ENCODE assay signal across 21 cellular contexts in the genomic region with DNA sequence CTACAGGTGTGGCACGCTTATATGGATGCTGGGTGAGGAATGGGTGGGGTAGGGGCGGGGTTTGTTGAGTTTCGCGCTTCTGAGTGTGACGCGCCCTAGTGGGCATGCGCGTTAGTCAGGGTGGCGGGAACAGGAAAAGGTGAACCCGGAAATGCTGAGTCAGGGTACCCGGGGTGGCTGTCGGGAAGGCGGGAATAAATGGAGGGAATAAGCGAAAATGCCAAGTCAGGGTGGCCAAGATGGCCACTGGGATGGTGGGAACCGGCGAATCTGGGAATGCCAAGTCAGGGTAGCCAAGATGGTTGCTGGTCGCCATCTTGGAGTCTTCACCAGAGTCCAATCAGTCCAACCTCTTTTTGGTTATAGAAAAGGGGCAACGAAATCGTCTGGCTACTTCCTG.
A peak's percentile ranks its signal among the peaks of the same experiment; 100 is the strongest.
DNase-seq lines count a peak whose midpoint lies in the region; ATAC-seq, FAIRE-seq and TF ChIP-seq lines count a peak whose summit lies in the region.
"Had no signal": no experiment of that assay in that cellular context is flagged by ENCODE, and none has a peak within 500 bp of the region (broad histone marks: within the 10 kb centered on the region; RNA-seq: fewer than 3 reads in every experiment).

No MANE protein-coding gene starts in this region.

- H4K5ac ChIP-seq in H1 (ENCODE audit: insufficient read length, low read depth, low read length) = no peak overlapping the region

- H2AFZ ChIP-seq in HepG2 (ENCODE audit: low read length) = no peak overlapping the region
- H2AFZ ChIP-seq in H1 (ENCODE audit: low read length) = no peak overlapping the region
- H2AFZ ChIP-seq: GM23338 had no signal

- no peak overlapping the region for H3K56ac ChIP-seq in H1 (replicated peaks; ENCODE audit: insufficient read length, low read depth, low read length)

- no peak overlapping the region for H4K91ac ChIP-seq in H1 (replicated peaks; ENCODE audit: insufficient read length, low read length)

- H3K9ac ChIP-seq in HepG2 (ENCODE audit: insufficient read depth, low read depth, low read length) (no peak overlapping the region), H1 (replicated peaks in 1 of 4; ENCODE audit: extremely low read depth in 1 of 4, low read depth in 3 of 4, low read length in 3 of 4) (no peak overlapping the region)

- H3K27me3 ChIP-seq in HepG2 (ENCODE audit: control insufficient read depth in 1 of 2, insufficient read depth in 2 of 2, low read length in 2 of 2) = no peaks in the 10 kb centered on the region
- H3K27me3 ChIP-seq in right lobe of liver = peaks cover 0 to under 1% of the 10 kb centered on the region in 2 donors
- no peaks in the 10 kb centered on the region for H3K27me3 ChIP-seq in H1 (replicated peaks in 1 of 4; ENCODE audit: control insufficient read depth in 3 of 4, extremely low read depth in 1 of 4, insufficient read depth in 3 of 4, low read length in 3 of 4)

- H3K36me3 ChIP-seq in HepG2 (replicated peaks in 1 of 2; ENCODE audit: control insufficient read depth in 1 of 2, insufficient read depth in 2 of 2, low read length in 2 of 2) (no peaks in the 10 kb centered on the region), right lobe of liver (no peaks in the 10 kb centered on the region), H1 (ENCODE audit: control insufficient read depth in 2 of 4, insufficient read depth in 4 of 4, low read length in 3 of 4) (no peaks in the 10 kb centered on the region; a peak in 1 of 8 replicates)
- H3K36me3 ChIP-seq: HAP-1 had no signal

- no peak overlapping the region for H3K4ac ChIP-seq in H1 (replicated peaks; ENCODE audit: insufficient read length, low read depth, low read length)

- in situ Hi-C loops in HepG2 (cut with HindIII; ENCODE audit: extremely low pct_ligation_motif_present, low pct_unique_long_range_greater_than_20kb) = no loop called here

- H4K20me1 ChIP-seq in HepG2 (ENCODE audit: insufficient read depth, low read length) = no peaks in the 10 kb centered on the region
- no peaks in the 10 kb centered on the region for H4K20me1 ChIP-seq in H1 (replicated peaks in 1 of 2; ENCODE audit: control insufficient read depth in 1 of 2, insufficient read depth in 2 of 2, low read length in 2 of 2)

- no peaks in the 10 kb centered on the region for H3K79me2 ChIP-seq in HepG2 (ENCODE audit: insufficient read depth, low read length)
- no peaks in the 10 kb centered on the region for H3K79me2 ChIP-seq in H1 (ENCODE audit: control insufficient read depth in 1 of 2, insufficient read depth in 2 of 2, low read length in 2 of 2)

- H2AK5ac ChIP-seq in H1 (ENCODE audit: low read depth, low read length) = no peak overlapping the region

- no TSS peak for BruUV-seq in HepG2 (replicated peaks; lab: Mats Ljungman, UMichigan)

- no peak overlapping the region for H3K18ac ChIP-seq in H1 (ENCODE audit: extremely low read depth, low read length)

- TF ChIP-seq POLR2A in HepG2 (IDR thresholded peaks at IDR 0.05; ENCODE audit: insufficient read depth in 1 of 2, low read depth in 2 of 2, low read length in 2 of 2) (no peak), right lobe of liver (IDR thresholded peaks at IDR 0.05) (no peak), H1 (IDR thresholded peaks at IDR 0.05; ENCODE audit: control extremely low read depth in 1 of 2, low read depth in 2 of 2, low read length in 2 of 2) (no peak)

- no peak overlapping the region for H2BK12ac ChIP-seq in H1 (ENCODE audit: low read depth, low read length)

- no peak for FAIRE-seq in HepG2 (lab: Jason Lieb, UNC)
- no peak for FAIRE-seq in H1 (lab: Jason Lieb, UNC)
- FAIRE-seq: GM12891, GM18507, H54 had no signal

- no peak overlapping the region for H2BK15ac ChIP-seq in H1 (ENCODE audit: low read length)

- H3K23me2 ChIP-seq in H1 (ENCODE audit: low read depth, low read length) = no peaks in the 10 kb centered on the region

- H3K4me2 ChIP-seq in HepG2 (ENCODE audit: low read depth, low read length) (no peak overlapping the region), H1 (ENCODE audit: insufficient read depth in 1 of 2, low read depth in 2 of 2, low read length in 2 of 2) (no peak overlapping the region)
- H3K4me2 ChIP-seq: GM23338 had no signal

- no peak overlapping the region for H4K8ac ChIP-seq in H1 (ENCODE audit: extremely low read depth, insufficient read depth, low read length)

- TF ChIP-seq CTCF in HepG2 (CRISPR knock-in tag; IDR thresholded peaks at IDR 0.05) (no peak), right lobe of liver (IDR thresholded peaks at IDR 0.05) (no peak), H1 (IDR thresholded peaks at IDR 0.05; ENCODE audit: control extremely low read depth in 1 of 3, insufficient read depth in 1 of 3, low read depth in 1 of 3, low read length in 3 of 3) (no peak)

- H3K4me3 ChIP-seq in HepG2 (replicated peaks in 1 of 3; ENCODE audit: insufficient read depth in 1 of 3, low read depth in 2 of 3, low read length in 3 of 3) (no peak overlapping the region), right lobe of liver (no peak overlapping the region), H1 (ENCODE audit: extremely low read depth in 1 of 4, insufficient read depth in 2 of 4, low read depth in 3 of 4, low read length in 4 of 4) (no peak overlapping the region)
- H3K4me3 ChIP-seq: GM23338, HAP-1 had no signal

- ATAC-seq in HepG2 (no peak), right lobe of liver (no peak)
- ATAC-seq: CD8-positive, alpha-beta T cell; GM23338 had no signal

- no peak overlapping the region for H2BK5ac ChIP-seq in H1 (ENCODE audit: low read depth, low read length)

- intact Hi-C loops in HepG2 (cut with micrococcal nuclease; ENCODE audit: unreplicated experiment) (no loop called here), right lobe of liver (cut with DNase I) (no loop called here)

- CTCF ChIA-PET in HepG2 (lab: Yijun Ruan, JAX; ENCODE audit: low intra/inter-chr PET ratio, low total read pairs) = no interaction called here
- CTCF ChIA-PET in H1 (lab: Charles Lee; ENCODE audit: partially characterized antibody) = interaction anchor here (2.0 kb wide), 1 partner anchor 9 kb away, joined by 8 read pairs; no protein-coding TSS in a partner anchor

- POLR2A ChIA-PET in HepG2 (lab: Yijun Ruan, JAX) = no interaction called here
- POLR2A ChIA-PET in H1 (lab: Charles Lee; ENCODE audit: partially characterized antibody) = no interaction called here

- no peak overlapping the region for H3K23ac ChIP-seq in H1 (ENCODE audit: insufficient read length)

- no peak for DNase-seq in HepG2 (ENCODE audit: low spot score)
- no peak for DNase-seq in right lobe of liver
- peak; percentile 9 for DNase-seq in LoVo (ENCODE audit: low spot score)
- DNase-seq in H1 (ENCODE audit: low read depth in 1 of 2, low spot score in 2 of 2) = no peak
- DNase-seq in stimulated activated CD4-positive, alpha-beta T cell treated with anti-CD3 and anti-CD28 coated beads, Interleukin-4, amount 100 ng/mL, for 24 hours = no peak
- DNase-seq in kidney glomerular epithelial cell (lab: John Stamatoyannopoulos, UW) = no peak
- DNase-seq in C1 segment of cervical spinal cord (lab: John Stamatoyannopoulos, UW) = no peak
- DNase-seq: 8988T; Caco-2; CD4-positive, CD25-positive, alpha-beta regulatory T cell; CD8-positive, alpha-beta T cell; DMS153; DMS79; GF-D8; HFFc6 had no signal

- whole genome bisulfite sequencing in HepG2 (ENCODE audit: low lambda C conversion rate) = 63% methylated on average over 19 of the region's 19 CpGs
- WGBS in right lobe of liver (ENCODE audit: insufficient coverage, low coverage, low lambda C conversion rate, missing lambda C conversion rate) = 95% methylated on average over 14 of the region's 19 CpGs
- WGBS in H1 (ENCODE audit: extremely low coverage in 1 of 2, insufficient coverage in 1 of 2, insufficient read length in 1 of 2, insufficient replicate concordance in 2 of 2, low coverage in 1 of 2, low lambda C conversion rate in 2 of 2, missing lambda C conversion rate in 1 of 2), 2 experiments = 94% methylated on average over 18 of the region's 19 CpGs; no CpG with 5 or more reads in 1 of the 2 experiments

- TF ChIP-seq EP300 in HepG2 (IDR thresholded peaks at IDR 0.05; ENCODE audit: low read depth in 2 of 2, low read length in 2 of 2) (no peak), HepG2 (CRISPR knock-in tag; IDR thresholded peaks at IDR 0.05; ENCODE audit: borderline replicate concordance) (no peak), H1 (IDR thresholded peaks at IDR 0.05; ENCODE audit: borderline replicate concordance in 1 of 2, low read depth in 2 of 2, low read length in 2 of 2) (no peak)

- H3K27ac ChIP-seq in HepG2 (ENCODE audit: extremely low read length, insufficient read depth, low read length) (no peak overlapping the region), right lobe of liver (no peak overlapping the region), H1 (ENCODE audit: low read depth, low read length) (no peak overlapping the region)
- H3K27ac ChIP-seq: C4-2B had no signal

- no peaks in the 10 kb centered on the region for H3K79me1 ChIP-seq in H1 (ENCODE audit: low read depth, low read length)

- no peak overlapping the region for H2BK20ac ChIP-seq in H1 (ENCODE audit: low read length)

- no peak overlapping the region for H2BK120ac ChIP-seq in H1 (replicated peaks; ENCODE audit: low read depth, low read length)

- H3K14ac ChIP-seq in H1 (ENCODE audit: insufficient read length) = no peak overlapping the region

- H3K9me3 ChIP-seq in HepG2 (ENCODE audit: low read length) (peaks cover 69% of the 10 kb centered on the region), right lobe of liver (no peaks in the 10 kb centered on the region), H1 (ENCODE audit: insufficient read depth in 2 of 2, low read depth in 1 of 2, low read length in 1 of 2) (peaks cover 17 to 27% of the 10 kb centered on the region in 2 experiments)
- H3K9me3 ChIP-seq: Caco-2, HAP-1 had no signal

- TF ChIP-seq RAD21 in HepG2 (CRISPR knock-in tag; IDR thresholded peaks at IDR 0.05) (no peak), H1 (IDR thresholded peaks at IDR 0.05 in 1 of 2, conservative IDR thresholded peaks at IDR 0.05 in 1 of 2; ENCODE audit: low read depth in 2 of 2, low read length in 2 of 2) (no peak)

- H3K4me1 ChIP-seq in HepG2 (ENCODE audit: insufficient read depth, low read length) = no peaks in the 10 kb centered on the region
- H3K4me1 ChIP-seq in right lobe of liver = no peaks in the 10 kb centered on the region
- H3K4me1 ChIP-seq in H1 (replicated peaks in 1 of 4; ENCODE audit: control insufficient read depth in 3 of 4, insufficient read depth in 4 of 4, low read length in 3 of 4) = no peaks in the 10 kb centered on the region
- H3K4me1 ChIP-seq: Caco-2, HAP-1 had no signal

TF ChIP-seq in HepG2, 621 proteins besides CTCF, POLR2A, EP300 and RAD21:
- TF ChIP-seq ZC3H13 (CRISPR knock-in tag; IDR thresholded peaks at IDR 0.05) (no peak), MAFF (IDR thresholded peaks at IDR 0.05; ENCODE audit: low read depth, low read length) (peak; percentile 63), MAFK (conservative IDR thresholded peaks at IDR 0.05 in 1 of 2, IDR thresholded peaks at IDR 0.05 in 1 of 2; ENCODE audit: low read length in 2 of 2) (peak; percentile 71 to 86)

TF ChIP-seq in H1, 55 proteins besides CTCF, POLR2A, EP300 and RAD21 (continues in another document):
- TF ChIP-seq TAF7 (optimal IDR thresholded peaks at IDR 0.05; ENCODE audit: borderline replicate concordance, low read depth, low read length) = no peak
- TF ChIP-seq MAFK (IDR thresholded peaks at IDR 0.05; ENCODE audit: low read depth, low read length) = peak; percentile 23; the same call in 1 of the 2 replicates
- TF ChIP-seq TCF12 (IDR thresholded peaks at IDR 0.05; ENCODE audit: low read depth, low read length) = no peak
- no peak for TF ChIP-seq HDAC2 (IDR thresholded peaks at IDR 0.05; ENCODE audit: borderline replicate concordance in 1 of 2, low read depth in 2 of 2, low read length in 2 of 2)
